1 cellular context compared by ENCODE assay signal in the genomic region with DNA sequence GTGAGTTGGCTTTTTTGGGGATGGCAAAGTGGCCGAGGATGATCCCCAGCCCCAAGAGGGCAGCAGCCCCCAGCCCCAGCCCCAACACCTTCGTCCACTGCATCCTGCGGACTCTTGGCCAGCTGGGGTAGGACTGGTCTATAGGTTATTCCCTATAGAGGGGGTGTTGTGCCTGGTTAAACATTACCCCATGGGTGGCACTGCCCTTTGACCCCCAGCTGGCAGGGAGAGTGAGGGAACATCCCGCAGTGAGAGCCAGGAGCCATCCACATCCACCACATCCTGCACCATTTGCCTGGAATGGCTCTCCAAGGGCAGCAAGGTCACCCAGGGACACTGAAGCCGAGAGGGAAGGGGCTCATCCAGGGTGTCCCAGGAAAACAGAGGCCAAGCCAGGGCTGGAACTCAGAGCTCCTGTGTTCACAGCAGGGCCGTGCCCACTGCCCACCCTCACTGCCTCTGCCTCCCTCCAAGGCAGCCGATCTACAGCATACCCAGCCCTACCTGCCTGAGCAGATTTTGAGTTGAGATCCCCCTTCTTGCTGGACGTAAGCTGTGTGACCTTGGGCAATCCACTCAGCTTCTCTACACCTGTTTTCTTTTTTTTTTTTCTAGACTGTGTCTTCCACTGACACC.
A peak's percentile ranks its signal among the peaks of the same experiment; 100 is the strongest.
TF ChIP-seq lines count a peak whose summit lies in the region.

A gene with protein sequence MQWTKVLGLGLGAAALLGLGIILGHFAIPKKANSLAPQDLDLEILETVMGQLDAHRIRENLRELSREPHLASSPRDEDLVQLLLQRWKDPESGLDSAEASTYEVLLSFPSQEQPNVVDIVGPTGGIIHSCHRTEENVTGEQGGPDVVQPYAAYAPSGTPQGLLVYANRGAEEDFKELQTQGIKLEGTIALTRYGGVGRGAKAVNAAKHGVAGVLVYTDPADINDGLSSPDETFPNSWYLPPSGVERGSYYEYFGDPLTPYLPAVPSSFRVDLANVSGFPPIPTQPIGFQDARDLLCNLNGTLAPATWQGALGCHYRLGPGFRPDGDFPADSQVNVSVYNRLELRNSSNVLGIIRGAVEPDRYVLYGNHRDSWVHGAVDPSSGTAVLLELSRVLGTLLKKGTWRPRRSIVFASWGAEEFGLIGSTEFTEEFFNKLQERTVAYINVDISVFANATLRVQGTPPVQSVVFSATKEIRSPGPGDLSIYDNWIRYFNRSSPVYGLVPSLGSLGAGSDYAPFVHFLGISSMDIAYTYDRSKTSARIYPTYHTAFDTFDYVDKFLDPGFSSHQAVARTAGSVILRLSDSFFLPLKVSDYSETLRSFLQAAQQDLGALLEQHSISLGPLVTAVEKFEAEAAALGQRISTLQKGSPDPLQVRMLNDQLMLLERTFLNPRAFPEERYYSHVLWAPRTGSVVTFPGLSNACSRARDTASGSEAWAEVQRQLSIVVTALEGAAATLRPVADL (minus strand): TSS at position 135 of the 636 bp plus-strand sequence. CDS start 32 bp downstream, at position 103.

TF ChIP-seq in HepG2, 621 proteins besides CTCF, POLR2A, EP300 and RAD21 (continued from another document and continues in another):
- TF ChIP-seq, protein P1, sequence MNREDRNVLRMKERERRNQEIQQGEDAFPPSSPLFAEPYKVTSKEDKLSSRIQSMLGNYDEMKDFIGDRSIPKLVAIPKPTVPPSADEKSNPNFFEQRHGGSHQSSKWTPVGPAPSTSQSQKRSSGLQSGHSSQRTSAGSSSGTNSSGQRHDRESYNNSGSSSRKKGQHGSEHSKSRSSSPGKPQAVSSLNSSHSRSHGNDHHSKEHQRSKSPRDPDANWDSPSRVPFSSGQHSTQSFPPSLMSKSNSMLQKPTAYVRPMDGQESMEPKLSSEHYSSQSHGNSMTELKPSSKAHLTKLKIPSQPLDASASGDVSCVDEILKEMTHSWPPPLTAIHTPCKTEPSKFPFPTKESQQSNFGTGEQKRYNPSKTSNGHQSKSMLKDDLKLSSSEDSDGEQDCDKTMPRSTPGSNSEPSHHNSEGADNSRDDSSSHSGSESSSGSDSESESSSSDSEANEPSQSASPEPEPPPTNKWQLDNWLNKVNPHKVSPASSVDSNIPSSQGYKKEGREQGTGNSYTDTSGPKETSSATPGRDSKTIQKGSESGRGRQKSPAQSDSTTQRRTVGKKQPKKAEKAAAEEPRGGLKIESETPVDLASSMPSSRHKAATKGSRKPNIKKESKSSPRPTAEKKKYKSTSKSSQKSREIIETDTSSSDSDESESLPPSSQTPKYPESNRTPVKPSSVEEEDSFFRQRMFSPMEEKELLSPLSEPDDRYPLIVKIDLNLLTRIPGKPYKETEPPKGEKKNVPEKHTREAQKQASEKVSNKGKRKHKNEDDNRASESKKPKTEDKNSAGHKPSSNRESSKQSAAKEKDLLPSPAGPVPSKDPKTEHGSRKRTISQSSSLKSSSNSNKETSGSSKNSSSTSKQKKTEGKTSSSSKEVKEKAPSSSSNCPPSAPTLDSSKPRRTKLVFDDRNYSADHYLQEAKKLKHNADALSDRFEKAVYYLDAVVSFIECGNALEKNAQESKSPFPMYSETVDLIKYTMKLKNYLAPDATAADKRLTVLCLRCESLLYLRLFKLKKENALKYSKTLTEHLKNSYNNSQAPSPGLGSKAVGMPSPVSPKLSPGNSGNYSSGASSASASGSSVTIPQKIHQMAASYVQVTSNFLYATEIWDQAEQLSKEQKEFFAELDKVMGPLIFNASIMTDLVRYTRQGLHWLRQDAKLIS (CRISPR knock-in tag; IDR thresholded peaks at IDR 0.05) = no peak
- TF ChIP-seq SNRNP70 (IDR thresholded peaks at IDR 0.05; ENCODE audit: low read depth, low read length) (no peak), ZMYM2 (CRISPR knock-in tag; IDR thresholded peaks at IDR 0.05) (no peak), GPN1 (CRISPR knock-in tag; IDR thresholded peaks at IDR 0.05; ENCODE audit: borderline replicate concordance) (no peak), ZNF644 (CRISPR knock-in tag; IDR thresholded peaks at IDR 0.05; ENCODE audit: low read depth) (peak; percentile 73; the same call in 1 of the 2 replicates), PHF8 (CRISPR knock-in tag; IDR thresholded peaks at IDR 0.05) (no peak), ZNF878 (CRISPR knock-in tag; IDR thresholded peaks at IDR 0.05) (no peak), FOSL1 (CRISPR knock-in tag; IDR thresholded peaks at IDR 0.05; ENCODE audit: borderline replicate concordance) (no peak), CBX5 (CRISPR knock-in tag; IDR thresholded peaks at IDR 0.05; ENCODE audit: borderline replicate concordance) (no peak), NONO (IDR thresholded peaks at IDR 0.05) (no peak), NONO (CRISPR knock-in tag; conservative IDR thresholded peaks at IDR 0.05) (0 out of 2 replicates have a peak, but pooled peaks have one; percentile 13), ARHGAP35 (CRISPR knock-in tag; IDR thresholded peaks at IDR 0.05; ENCODE audit: borderline replicate concordance) (no peak), HIVEP1 (CRISPR knock-in tag; IDR thresholded peaks at IDR 0.05) (peak; percentile 32; the same call in 1 of the 2 replicates), KDM5B (CRISPR knock-in tag; IDR thresholded peaks at IDR 0.05; ENCODE audit: borderline replicate concordance) (peak; percentile 65; the same call in 1 of the 2 replicates), IKZF4 (CRISPR knock-in tag; IDR thresholded peaks at IDR 0.05; ENCODE audit: borderline replicate concordance, low read depth, not compliant biosample characterization) (no peak), NR2F2 (IDR thresholded peaks at IDR 0.05; ENCODE audit: borderline replicate concordance, low read depth) (peak; percentile 52; the same call in 1 of the 2 replicates), ZKSCAN5 (CRISPR knock-in tag; IDR thresholded peaks at IDR 0.05) (no peak), GTF3A (CRISPR knock-in tag; conservative IDR thresholded peaks at IDR 0.05) (no peak), GATAD2A (CRISPR knock-in tag; IDR thresholded peaks at IDR 0.05) (peak; percentile 53; the same call in 1 of the 2 replicates), TBP (CRISPR knock-in tag; IDR thresholded peaks at IDR 0.05) (no peak), GATAD1 (CRISPR knock-in tag; IDR thresholded peaks at IDR 0.05) (no peak)
- TF ChIP-seq, protein P2, sequence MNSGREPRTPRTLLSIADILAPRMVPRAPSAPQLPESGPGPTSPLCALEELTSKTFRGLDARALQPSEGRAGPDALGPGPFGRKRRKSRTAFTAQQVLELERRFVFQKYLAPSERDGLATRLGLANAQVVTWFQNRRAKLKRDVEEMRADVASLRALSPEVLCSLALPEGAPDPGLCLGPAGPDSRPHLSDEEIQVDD (CRISPR knock-in tag; IDR thresholded peaks at IDR 0.05; ENCODE audit: borderline replicate concordance) = no peak
- TF ChIP-seq, protein P3, sequence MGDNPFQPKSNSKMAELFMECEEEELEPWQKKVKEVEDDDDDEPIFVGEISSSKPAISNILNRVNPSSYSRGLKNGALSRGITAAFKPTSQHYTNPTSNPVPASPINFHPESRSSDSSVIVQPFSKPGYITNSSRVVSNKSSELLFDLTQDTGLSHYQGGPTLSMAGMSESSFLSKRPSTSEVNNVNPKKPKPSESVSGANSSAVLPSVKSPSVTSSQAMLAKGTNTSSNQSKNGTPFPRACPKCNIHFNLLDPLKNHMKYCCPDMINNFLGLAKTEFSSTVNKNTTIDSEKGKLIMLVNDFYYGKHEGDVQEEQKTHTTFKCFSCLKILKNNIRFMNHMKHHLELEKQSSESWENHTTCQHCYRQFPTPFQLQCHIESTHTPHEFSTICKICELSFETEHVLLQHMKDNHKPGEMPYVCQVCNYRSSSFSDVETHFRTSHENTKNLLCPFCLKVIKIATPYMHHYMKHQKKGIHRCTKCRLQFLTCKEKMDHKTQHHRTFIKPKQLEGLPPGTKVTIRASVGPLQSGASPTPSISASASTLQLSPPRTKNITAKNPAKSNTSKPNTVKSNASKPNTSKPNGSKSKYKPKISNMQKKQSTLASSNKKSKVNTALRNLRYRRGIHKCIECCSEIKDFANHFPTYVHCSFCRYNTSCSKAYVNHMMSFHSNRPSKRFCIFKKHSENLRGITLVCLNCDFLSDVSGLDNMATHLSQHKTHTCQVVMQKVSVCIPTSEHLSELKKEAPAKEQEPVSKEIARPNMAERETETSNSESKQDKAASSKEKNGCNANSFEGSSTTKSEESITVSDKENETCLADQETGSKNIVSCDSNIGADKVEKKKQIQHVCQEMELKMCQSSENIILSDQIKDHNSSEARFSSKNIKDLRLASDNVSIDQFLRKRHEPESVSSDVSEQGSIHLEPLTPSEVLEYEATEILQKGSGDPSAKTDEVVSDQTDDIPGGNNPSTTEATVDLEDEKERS (CRISPR knock-in tag; IDR thresholded peaks at IDR 0.05) = 0 out of 2 replicates have a peak, but pooled peaks have one; percentile 16
- TF ChIP-seq, protein P4, sequence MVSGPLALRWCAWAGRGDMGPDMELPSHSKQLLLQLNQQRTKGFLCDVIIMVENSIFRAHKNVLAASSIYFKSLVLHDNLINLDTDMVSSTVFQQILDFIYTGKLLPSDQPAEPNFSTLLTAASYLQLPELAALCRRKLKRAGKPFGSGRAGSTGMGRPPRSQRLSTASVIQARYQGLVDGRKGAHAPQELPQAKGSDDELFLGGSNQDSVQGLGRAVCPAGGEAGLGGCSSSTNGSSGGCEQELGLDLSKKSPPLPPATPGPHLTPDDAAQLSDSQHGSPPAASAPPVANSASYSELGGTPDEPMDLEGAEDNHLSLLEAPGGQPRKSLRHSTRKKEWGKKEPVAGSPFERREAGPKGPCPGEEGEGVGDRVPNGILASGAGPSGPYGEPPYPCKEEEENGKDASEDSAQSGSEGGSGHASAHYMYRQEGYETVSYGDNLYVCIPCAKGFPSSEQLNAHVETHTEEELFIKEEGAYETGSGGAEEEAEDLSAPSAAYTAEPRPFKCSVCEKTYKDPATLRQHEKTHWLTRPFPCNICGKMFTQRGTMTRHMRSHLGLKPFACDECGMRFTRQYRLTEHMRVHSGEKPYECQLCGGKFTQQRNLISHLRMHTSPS (CRISPR knock-in tag; IDR thresholded peaks at IDR 0.05; ENCODE audit: low read depth) = peak; percentile 94
- TF ChIP-seq, protein P5, sequence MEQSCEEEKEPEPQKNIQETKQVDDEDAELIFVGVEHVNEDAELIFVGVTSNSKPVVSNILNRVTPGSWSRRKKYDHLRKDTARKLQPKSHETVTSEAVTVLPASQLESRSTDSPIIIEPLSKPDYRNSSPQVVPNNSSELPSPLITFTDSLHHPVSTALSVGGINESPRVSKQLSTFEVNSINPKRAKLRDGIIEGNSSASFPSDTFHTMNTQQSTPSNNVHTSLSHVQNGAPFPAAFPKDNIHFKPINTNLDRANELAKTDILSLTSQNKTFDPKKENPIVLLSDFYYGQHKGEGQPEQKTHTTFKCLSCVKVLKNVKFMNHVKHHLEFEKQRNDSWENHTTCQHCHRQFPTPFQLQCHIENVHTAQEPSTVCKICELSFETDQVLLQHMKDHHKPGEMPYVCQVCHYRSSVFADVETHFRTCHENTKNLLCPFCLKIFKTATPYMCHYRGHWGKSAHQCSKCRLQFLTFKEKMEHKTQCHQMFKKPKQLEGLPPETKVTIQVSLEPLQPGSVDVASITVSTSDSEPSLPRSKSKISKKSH (CRISPR knock-in tag; IDR thresholded peaks at IDR 0.05; ENCODE audit: borderline replicate concordance) = peak; percentile 52; the same call in 1 of the 2 replicates
- TF ChIP-seq, protein P6, sequence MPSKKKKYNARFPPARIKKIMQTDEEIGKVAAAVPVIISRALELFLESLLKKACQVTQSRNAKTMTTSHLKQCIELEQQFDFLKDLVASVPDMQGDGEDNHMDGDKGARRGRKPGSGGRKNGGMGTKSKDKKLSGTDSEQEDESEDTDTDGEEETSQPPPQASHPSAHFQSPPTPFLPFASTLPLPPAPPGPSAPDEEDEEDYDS (CRISPR knock-in tag; IDR thresholded peaks at IDR 0.05) = 0 out of 2 replicates have a peak, but pooled peaks have one; percentile 21
- TF ChIP-seq, protein P7, sequence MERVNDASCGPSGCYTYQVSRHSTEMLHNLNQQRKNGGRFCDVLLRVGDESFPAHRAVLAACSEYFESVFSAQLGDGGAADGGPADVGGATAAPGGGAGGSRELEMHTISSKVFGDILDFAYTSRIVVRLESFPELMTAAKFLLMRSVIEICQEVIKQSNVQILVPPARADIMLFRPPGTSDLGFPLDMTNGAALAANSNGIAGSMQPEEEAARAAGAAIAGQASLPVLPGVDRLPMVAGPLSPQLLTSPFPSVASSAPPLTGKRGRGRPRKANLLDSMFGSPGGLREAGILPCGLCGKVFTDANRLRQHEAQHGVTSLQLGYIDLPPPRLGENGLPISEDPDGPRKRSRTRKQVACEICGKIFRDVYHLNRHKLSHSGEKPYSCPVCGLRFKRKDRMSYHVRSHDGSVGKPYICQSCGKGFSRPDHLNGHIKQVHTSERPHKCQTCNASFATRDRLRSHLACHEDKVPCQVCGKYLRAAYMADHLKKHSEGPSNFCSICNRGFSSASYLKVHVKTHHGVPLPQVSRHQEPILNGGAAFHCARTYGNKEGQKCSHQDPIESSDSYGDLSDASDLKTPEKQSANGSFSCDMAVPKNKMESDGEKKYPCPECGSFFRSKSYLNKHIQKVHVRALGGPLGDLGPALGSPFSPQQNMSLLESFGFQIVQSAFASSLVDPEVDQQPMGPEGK (CRISPR knock-in tag; IDR thresholded peaks at IDR 0.05) = peak; percentile 78
- TF ChIP-seq, protein P8, sequence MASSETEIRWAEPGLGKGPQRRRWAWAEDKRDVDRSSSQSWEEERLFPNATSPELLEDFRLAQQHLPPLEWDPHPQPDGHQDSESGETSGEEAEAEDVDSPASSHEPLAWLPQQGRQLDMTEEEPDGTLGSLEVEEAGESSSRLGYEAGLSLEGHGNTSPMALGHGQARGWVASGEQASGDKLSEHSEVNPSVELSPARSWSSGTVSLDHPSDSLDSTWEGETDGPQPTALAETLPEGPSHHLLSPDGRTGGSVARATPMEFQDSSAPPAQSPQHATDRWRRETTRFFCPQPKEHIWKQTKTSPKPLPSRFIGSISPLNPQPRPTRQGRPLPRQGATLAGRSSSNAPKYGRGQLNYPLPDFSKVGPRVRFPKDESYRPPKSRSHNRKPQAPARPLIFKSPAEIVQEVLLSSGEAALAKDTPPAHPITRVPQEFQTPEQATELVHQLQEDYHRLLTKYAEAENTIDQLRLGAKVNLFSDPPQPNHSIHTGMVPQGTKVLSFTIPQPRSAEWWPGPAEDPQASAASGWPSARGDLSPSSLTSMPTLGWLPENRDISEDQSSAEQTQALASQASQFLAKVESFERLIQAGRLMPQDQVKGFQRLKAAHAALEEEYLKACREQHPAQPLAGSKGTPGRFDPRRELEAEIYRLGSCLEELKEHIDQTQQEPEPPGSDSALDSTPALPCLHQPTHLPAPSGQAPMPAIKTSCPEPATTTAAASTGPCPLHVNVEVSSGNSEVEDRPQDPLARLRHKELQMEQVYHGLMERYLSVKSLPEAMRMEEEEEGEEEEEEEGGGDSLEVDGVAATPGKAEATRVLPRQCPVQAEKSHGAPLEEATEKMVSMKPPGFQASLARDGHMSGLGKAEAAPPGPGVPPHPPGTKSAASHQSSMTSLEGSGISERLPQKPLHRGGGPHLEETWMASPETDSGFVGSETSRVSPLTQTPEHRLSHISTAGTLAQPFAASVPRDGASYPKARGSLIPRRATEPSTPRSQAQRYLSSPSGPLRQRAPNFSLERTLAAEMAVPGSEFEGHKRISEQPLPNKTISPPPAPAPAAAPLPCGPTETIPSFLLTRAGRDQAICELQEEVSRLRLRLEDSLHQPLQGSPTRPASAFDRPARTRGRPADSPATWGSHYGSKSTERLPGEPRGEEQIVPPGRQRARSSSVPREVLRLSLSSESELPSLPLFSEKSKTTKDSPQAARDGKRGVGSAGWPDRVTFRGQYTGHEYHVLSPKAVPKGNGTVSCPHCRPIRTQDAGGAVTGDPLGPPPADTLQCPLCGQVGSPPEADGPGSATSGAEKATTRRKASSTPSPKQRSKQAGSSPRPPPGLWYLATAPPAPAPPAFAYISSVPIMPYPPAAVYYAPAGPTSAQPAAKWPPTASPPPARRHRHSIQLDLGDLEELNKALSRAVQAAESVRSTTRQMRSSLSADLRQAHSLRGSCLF (CRISPR knock-in tag; IDR thresholded peaks at IDR 0.05; ENCODE audit: borderline replicate concordance) = no peak
